Comparison of ENCODE assay signal across 2 cellular contexts in genomic region chr9:127780911-127781310, GRCh38.
A peak's percentile ranks its signal among the peaks of the same experiment; 100 is the strongest.
TF ChIP-seq lines count a peak whose summit lies in the region.

No MANE protein-coding gene starts in this region.

TF ChIP-seq in K562, 482 proteins besides CTCF, POLR2A, EP300 and RAD21:
- TF ChIP-seq ZNF384 (IDR thresholded peaks at IDR 0.05; ENCODE audit: low read depth, low read length), result peak; percentile 8; the same call in 1 of the 2 replicates

TF ChIP-seq in HepG2, 621 proteins besides CTCF, POLR2A, EP300 and RAD21:
- peak; percentile 22; the same call in 1 of the 2 replicates for TF ChIP-seq ZNF460 (CRISPR knock-in tag; IDR thresholded peaks at IDR 0.05; ENCODE audit: borderline replicate concordance)
